10 cellular contexts compared by ENCODE assay signal in the genomic region with DNA sequence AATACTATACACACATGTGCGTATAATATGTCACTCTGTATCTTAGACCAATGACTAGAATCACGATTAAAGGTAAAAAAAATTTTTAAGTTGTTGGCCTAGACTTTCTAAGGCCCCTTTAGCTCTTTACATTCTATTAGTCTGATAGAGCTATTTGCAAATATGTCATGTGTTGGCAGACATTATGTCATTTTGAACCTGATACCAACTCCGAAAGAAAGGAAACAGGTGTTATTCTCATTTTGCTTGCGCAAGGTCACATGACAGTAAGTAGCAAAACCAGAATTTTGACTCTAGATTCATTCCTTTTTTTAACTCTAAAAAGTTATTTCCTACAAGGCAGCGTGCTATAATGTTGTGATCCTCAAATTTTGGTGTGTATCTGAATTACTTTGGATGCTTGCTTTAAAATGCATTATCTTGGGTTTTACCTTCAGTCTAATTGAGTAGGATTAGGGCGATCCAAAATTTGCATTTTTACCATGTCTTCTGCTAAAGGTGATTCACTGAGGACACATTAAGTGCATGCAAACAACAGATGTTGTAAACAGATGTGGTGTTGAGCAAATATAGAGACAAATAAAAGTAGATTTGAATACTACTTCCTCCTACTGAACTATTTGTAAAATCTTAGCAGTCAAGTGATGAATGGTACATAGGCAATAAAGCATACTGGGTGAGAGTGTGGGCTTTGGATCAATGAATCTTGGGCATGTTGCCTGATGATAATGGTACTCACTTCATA.
A peak's percentile ranks its signal among the peaks of the same experiment; 100 is the strongest.
DNase-seq lines count a peak whose midpoint lies in the region; ATAC-seq lines count a peak whose summit lies in the region.
"Had no signal": no experiment of that assay in that cellular context is flagged by ENCODE, and none has a peak within 500 bp of the region (broad histone marks: within the 10 kb centered on the region; RNA-seq: fewer than 3 reads in every experiment).

No MANE protein-coding gene starts in this region.

- DNase-seq in DMS53 treated with DMSO at 0.1 percent for 48 hours (lab: John Stamatoyannopoulos, UW; ENCODE audit: unreplicated experiment): peak; percentile 87
- no peak for DNase-seq in activated CD8-positive, alpha-beta memory T cell treated with anti-CD3 and anti-CD28 coated beads, Interleukin-2, amount 50 U/mL, for 48 hours
- DNase-seq in HPDE6-E6E7 (ENCODE audit: extremely low spot score): no peak
- DNase-seq in NCI-H1417 (lab: John Stamatoyannopoulos, UW): no peak
- DNase-seq: caudate nucleus, foreskin melanocyte had no signal

- ATAC-seq in GM19043 (IDR thresholded peaks at IDR 0.05; ENCODE audit: low read depth, unreplicated experiment): peak; percentile 51
- ATAC-seq in HG02798 (IDR thresholded peaks at IDR 0.05; ENCODE audit: poor library complexity, unreplicated experiment): peak; percentile 83
- ATAC-seq in HG03575 (IDR thresholded peaks at IDR 0.05; ENCODE audit: extremely low read depth, insufficient number of reproducible peaks, low FRiP score, unreplicated experiment): peak; percentile 56
- ATAC-seq in activated T-helper 17 cell treated with anti-CD3 and anti-CD28 coated beads, Interleukin-2, amount 50 U/mL, for 72 hours (replicated peaks): no peak

- H3K9me3 Mint-ChIP-seq in activated T-helper 17 cell treated with anti-CD3 and anti-CD28 coated beads, Interleukin-2, amount 50 U/mL, for 72 hours: no peaks in the 10 kb centered on the region

- H3K4me1 Mint-ChIP-seq in activated T-helper 17 cell treated with anti-CD3 and anti-CD28 coated beads, Interleukin-2, amount 50 U/mL, for 72 hours: peaks cover 13% of the 10 kb centered on the region

- peaks cover 23% of the 10 kb centered on the region for H3K36me3 Mint-ChIP-seq in activated T-helper 17 cell treated with anti-CD3 and anti-CD28 coated beads, Interleukin-2, amount 50 U/mL, for 72 hours (ENCODE audit: low read depth)

- no peak overlapping the region for H3K27ac Mint-ChIP-seq in activated T-helper 17 cell treated with anti-CD3 and anti-CD28 coated beads, Interleukin-2, amount 50 U/mL, for 72 hours

- H3K4me3 Mint-ChIP-seq in activated T-helper 17 cell treated with anti-CD3 and anti-CD28 coated beads, Interleukin-2, amount 50 U/mL, for 72 hours: no peak overlapping the region

- no peaks in the 10 kb centered on the region for H3K27me3 Mint-ChIP-seq in activated T-helper 17 cell treated with anti-CD3 and anti-CD28 coated beads, Interleukin-2, amount 50 U/mL, for 72 hours
